1 cellular context compared by ENCODE assay signal in the genomic region with DNA sequence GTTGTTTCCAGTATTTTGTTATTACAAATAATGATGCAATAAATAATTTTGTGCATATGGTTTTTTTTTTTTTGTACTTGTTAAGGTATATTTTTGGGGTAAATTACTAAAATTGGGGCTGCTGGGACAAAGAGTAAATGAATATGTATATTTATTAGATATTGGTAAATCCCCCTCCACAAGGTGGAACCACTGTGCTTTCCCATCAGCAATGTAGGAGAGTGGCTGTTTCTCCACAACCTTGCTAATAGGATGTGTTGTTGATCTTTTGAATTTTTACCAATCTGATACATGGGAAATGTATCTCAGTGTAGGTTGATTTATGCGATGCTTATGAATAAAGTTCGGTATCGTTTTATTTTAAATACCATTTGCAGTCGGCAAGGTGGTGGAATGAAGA.
TF ChIP-seq lines count a peak whose summit lies in the region.

No MANE protein-coding gene starts in this region.

TF ChIP-seq in H1, 55 proteins besides CTCF, POLR2A, EP300 and RAD21:
- TF ChIP-seq SP1 (IDR thresholded peaks at IDR 0.05; ENCODE audit: low read depth, low read length): no peak
- TF ChIP-seq, protein P1, sequence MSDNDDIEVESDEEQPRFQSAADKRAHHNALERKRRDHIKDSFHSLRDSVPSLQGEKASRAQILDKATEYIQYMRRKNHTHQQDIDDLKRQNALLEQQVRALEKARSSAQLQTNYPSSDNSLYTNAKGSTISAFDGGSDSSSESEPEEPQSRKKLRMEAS (IDR thresholded peaks at IDR 0.05): no peak
- no peak for TF ChIP-seq KDM1A (IDR thresholded peaks at IDR 0.05; ENCODE audit: borderline replicate concordance, low read length)
- no peak for TF ChIP-seq ASH2L (IDR thresholded peaks at IDR 0.05; ENCODE audit: low read length)
- TF ChIP-seq RXRA (IDR thresholded peaks at IDR 0.05; ENCODE audit: insufficient read depth, low read depth, low read length): no peak
- no peak for TF ChIP-seq RFX5 (IDR thresholded peaks at IDR 0.05; ENCODE audit: borderline replicate concordance, low read depth, low read length)
- no peak for TF ChIP-seq HDAC6 (IDR thresholded peaks at IDR 0.05; ENCODE audit: low read depth, low read length)
- no peak for TF ChIP-seq KDM4A (IDR thresholded peaks at IDR 0.05; ENCODE audit: low read depth, low read length, severe bottlenecking)
- TF ChIP-seq SP2 (IDR thresholded peaks at IDR 0.05; ENCODE audit: low read length): no peak
- no peak for TF ChIP-seq MAFK (IDR thresholded peaks at IDR 0.05; ENCODE audit: low read depth, low read length)
- no peak for TF ChIP-seq SIN3A (conservative IDR thresholded peaks at IDR 0.05 in 1 of 2, IDR thresholded peaks at IDR 0.05 in 1 of 2; ENCODE audit: low read depth in 1 of 2, low read length in 2 of 2)
- TF ChIP-seq YY1 (IDR thresholded peaks at IDR 0.05; ENCODE audit: low read depth, low read length): no peak
